Comparison of ENCODE assay signal across 30 cellular contexts in the genomic region with DNA sequence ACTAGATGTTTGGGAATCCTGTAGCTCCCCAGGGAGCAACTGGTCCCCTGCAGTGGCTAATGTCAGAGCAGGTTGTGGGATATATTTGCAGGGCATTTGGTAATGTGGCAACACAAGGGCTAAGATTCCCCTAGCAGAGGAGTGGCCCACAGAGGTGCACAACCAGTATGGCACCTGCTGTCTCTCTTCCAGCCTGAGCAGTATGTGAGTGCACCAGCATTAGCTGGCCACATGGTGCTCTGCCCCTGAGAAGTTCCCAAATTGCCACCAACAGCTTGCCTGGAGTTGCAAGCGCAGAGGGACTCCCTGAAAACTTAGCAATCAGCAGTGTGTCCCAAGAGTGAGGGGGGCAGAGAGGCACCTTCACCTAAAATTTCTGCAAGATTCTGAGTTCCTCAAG. TPM values are rescaled to one million over a fixed set of nuclear protein-coding genes. Genes with fewer than 3 reads are reported as not detected.
"Had no signal": no experiment of that assay in that cellular context is flagged by ENCODE, and none has a peak within 500 bp of the region (broad histone marks: within the 10 kb centered on the region; RNA-seq: fewer than 3 reads in every experiment).

No MANE protein-coding gene starts in this region.

- ATAC-seq: activated CD4-positive, CD25-positive, alpha-beta regulatory T cell treated with anti-CD3 and anti-CD28 coated beads, Interleukin-2, amount 50 U/mL, for 24 hours; activated CD8-positive, alpha-beta T cell treated with anti-CD3 and anti-CD28 coated beads for 36 hours; activated T-cell treated with anti-CD3 and anti-CD28 coated beads, Interleukin-2, amount 50 U/mL, for 4 hours; activated T-helper 17 cell treated with anti-CD3 and anti-CD28 coated beads, Interleukin-2, amount 50 U/mL, for 72 hours; gastroesophageal sphincter had no signal

- H3K4me3 Mint-ChIP-seq: activated B cell treated with CpG ODN at 0.5 μM for 24 hours; activated CD8-positive, alpha-beta T cell treated with anti-CD3 and anti-CD28 coated beads for 36 hours; activated naive CD8-positive, alpha-beta T cell; activated T-cell treated with anti-CD3 and anti-CD28 coated beads, Interleukin-2, amount 50 U/mL, for 4 hours; activated T-helper 17 cell treated with anti-CD3 and anti-CD28 coated beads, Interleukin-2, amount 50 U/mL, for 72 hours; central memory CD8-positive, alpha-beta T cell; dendritic cell treated with granulocyte-macrophage colony-stimulating factor and Interleukin-4, amounts not matched to agents 40 ng/mL and 50 ng/mL, for 4 days had no signal

- DNase-seq: activated B cell treated with CpG ODN at 0.5 μM for 24 hours; activated CD4-positive, alpha-beta T cell treated with anti-CD3 and anti-CD28 coated beads for 48 hours; activated CD4-positive, alpha-beta T cell treated with anti-CD3 and anti-CD28 coated beads, Interleukin-2, amount 50 U/mL, for 1 hour; activated CD4-positive, alpha-beta T cell treated with anti-CD3 and anti-CD28 coated beads, Interleukin-2, amount 50 U/mL, for 48 hours; activated CD8-positive, alpha-beta memory T cell treated with anti-CD3 and anti-CD28 coated beads for 24 hours; activated CD8-positive, alpha-beta T cell treated with anti-CD3 and anti-CD28 coated beads for 36 hours; activated effector memory CD4-positive, alpha-beta T cell treated with Interleukin-2 at 50 U/mL for 16 hours; activated gamma-delta T cell treated with Interleukin-2 at 50 U/mL for 16 hours; activated naive CD4-positive, alpha-beta T cell treated with anti-CD3 and anti-CD28 coated beads, Interleukin-2, amount 50 U/mL, for 16 hours; activated naive CD4-positive, alpha-beta T cell treated with Interleukin-2 at 50 U/mL for 16 hours; activated T-cell treated with anti-CD3 and anti-CD28 coated beads, Interleukin-2, amount 50 U/mL, for 4 hours; amniotic stem cell; anterior cingulate cortex; dorsolateral prefrontal cortex; effector memory CD4-positive, alpha-beta T cell; erythroblast; foreskin melanocyte; head of caudate nucleus; T-helper 2 cell had no signal

- H3K27ac Mint-ChIP-seq: activated B cell treated with CpG ODN at 0.5 μM for 24 hours; activated CD8-positive, alpha-beta T cell treated with anti-CD3 and anti-CD28 coated beads for 36 hours; activated naive CD8-positive, alpha-beta T cell; activated T-helper 17 cell treated with anti-CD3 and anti-CD28 coated beads, Interleukin-2, amount 50 U/mL, for 72 hours; dendritic cell treated with granulocyte-macrophage colony-stimulating factor and Interleukin-4, amounts not matched to agents 40 ng/mL and 50 ng/mL, for 4 days had no signal

- H3K4me1 Mint-ChIP-seq: activated B cell treated with CpG ODN at 0.5 μM for 24 hours; activated T-helper 17 cell treated with anti-CD3 and anti-CD28 coated beads, Interleukin-2, amount 50 U/mL, for 72 hours; central memory CD8-positive, alpha-beta T cell had no signal

- H3K27ac ChIP-seq: coronary artery, dorsolateral prefrontal cortex, esophagus muscularis mucosa, gastroesophageal sphincter, VCaP had no signal

- H3K36me3 ChIP-seq: esophagus muscularis mucosa, gastroesophageal sphincter had no signal

- H3K4me1 ChIP-seq: esophagus muscularis mucosa, gastroesophageal sphincter had no signal

- H3K27me3 ChIP-seq: esophagus muscularis mucosa, gastroesophageal sphincter had no signal

- H3K27me3 Mint-ChIP-seq: activated B cell treated with CpG ODN at 0.5 μM for 24 hours; activated CD8-positive, alpha-beta T cell treated with anti-CD3 and anti-CD28 coated beads for 36 hours; activated naive CD8-positive, alpha-beta T cell; central memory CD8-positive, alpha-beta T cell; dendritic cell treated with granulocyte-macrophage colony-stimulating factor and Interleukin-4, amounts not matched to agents 40 ng/mL and 50 ng/mL, for 4 days had no signal

- H3K4me3 ChIP-seq: coronary artery, dorsolateral prefrontal cortex, esophagus muscularis mucosa, gastroesophageal sphincter had no signal

- FAIRE-seq: astrocyte had no signal

- H3K36me3 Mint-ChIP-seq: activated naive CD8-positive, alpha-beta T cell had no signal

RNA-seq across cellular contexts. Expression of a gene that starts 53.2 kb away (rescaled TPM):
- total RNA-seq: activated B cell treated with CpG ODN at 0.5 μM for 24 hours; activated CD8-positive, alpha-beta T cell treated with anti-CD3 and anti-CD28 coated beads for 36 hours; activated T-cell treated with anti-CD3 and anti-CD28 coated beads, Interleukin-2, amount 50 U/mL, for 4 hours; activated T-helper 17 cell treated with anti-CD3 and anti-CD28 coated beads, Interleukin-2, amount 50 U/mL, for 72 hours; T-helper 1 cell treated with Interleukin-12 subunit alpha and Interleukin-12 subunit beta and Interleukin-4 antibody, amounts not matched to agents 30 ng/mL and 1 ng/mL, for 36 hours had no signal
